9 cellular contexts compared by ENCODE assay signal in the genomic region with DNA sequence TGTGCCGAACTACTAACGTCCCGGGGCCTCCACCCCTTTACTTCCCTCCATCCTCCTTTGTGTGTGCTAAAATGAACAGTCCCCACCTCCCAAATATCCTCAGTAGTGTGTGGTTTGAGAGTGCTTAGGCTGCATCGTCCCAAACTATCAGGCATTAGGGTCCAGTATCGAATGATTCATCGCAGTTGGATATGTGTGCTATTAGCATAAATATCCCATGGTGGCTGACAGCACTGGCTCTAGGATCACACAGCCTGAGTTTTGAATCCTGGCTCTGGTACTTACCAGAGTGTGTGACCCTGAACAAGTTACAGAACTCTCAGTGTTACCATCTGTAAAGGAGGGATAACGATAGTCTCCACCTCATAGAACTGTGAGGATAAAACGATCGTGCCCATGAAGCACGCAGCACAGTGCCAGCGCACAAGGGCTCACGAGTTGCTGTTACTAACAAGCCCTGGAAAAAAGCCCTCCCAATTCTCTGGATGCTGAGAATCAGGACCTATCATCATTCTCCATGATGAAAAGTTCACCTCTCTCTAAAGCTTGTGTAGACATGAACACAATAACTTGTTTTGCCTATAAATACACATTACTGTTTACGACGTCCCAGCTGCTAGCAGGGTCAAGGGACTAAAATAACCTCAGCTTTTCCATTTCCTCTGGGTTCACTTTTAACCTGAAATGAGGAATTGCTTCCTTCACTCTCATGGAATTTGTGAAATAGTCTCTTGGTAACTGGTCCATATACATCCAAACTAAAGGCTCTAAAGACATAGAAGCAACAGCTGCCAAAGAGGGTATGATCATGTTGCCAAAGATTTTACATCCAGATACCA. TPM values are rescaled to one million over a fixed set of nuclear protein-coding genes. Genes with fewer than 3 reads are reported as not detected.
DNase-seq lines count a peak whose midpoint lies in the region; ATAC-seq and TF ChIP-seq lines count a peak whose summit lies in the region.
"Had no signal": no experiment of that assay in that cellular context is flagged by ENCODE, and none has a peak within 500 bp of the region (broad histone marks: within the 10 kb centered on the region; RNA-seq: fewer than 3 reads in every experiment).

No MANE protein-coding gene starts in this region.

- no peak for TF ChIP-seq POLR2A in Peyer's patch (IDR thresholded peaks at IDR 0.05)

- H3K4me1 ChIP-seq in Peyer's patch (peaks cover 0 to 51% (median 0%) of the 10 kb centered on the region in 4 donors), muscle layer of colon (ENCODE audit: insufficient read depth, low read length) (peaks cover 83% of the 10 kb centered on the region), tibial artery (peaks cover 5 to 74% (median 65%) of the 10 kb centered on the region in 4 donors)

- H3K36me3 Mint-ChIP-seq in endothelial cell (ENCODE audit: low read depth, unreplicated experiment), result peaks cover 39% of the 10 kb centered on the region

- intact Hi-C loops in tibial artery (cut with DNase I; ENCODE audit: low total_unique reads), result no loop called here

- no peaks in the 10 kb centered on the region for H3K27me3 ChIP-seq in Peyer's patch
- H3K27me3 ChIP-seq in muscle layer of colon (ENCODE audit: control insufficient read depth in 1 of 2, insufficient read depth in 2 of 2, low read length in 2 of 2), result no peaks in the 10 kb centered on the region
- no peaks in the 10 kb centered on the region for H3K27me3 ChIP-seq in tibial artery

- H3K9ac ChIP-seq in muscle layer of colon (ENCODE audit: low read length), result peak overlapping the region; percentile 51

- H3K9me3 ChIP-seq in Peyer's patch (no peaks in the 10 kb centered on the region), muscle layer of colon (ENCODE audit: low read length) (no peaks in the 10 kb centered on the region), tibial artery (no peaks in the 10 kb centered on the region)

- H3K27me3 Mint-ChIP-seq in endothelial cell (ENCODE audit: unreplicated experiment), result peaks cover 16% of the 10 kb centered on the region

- peak overlapping the region; percentile 80 for H3K27ac Mint-ChIP-seq in endothelial cell (ENCODE audit: unreplicated experiment)

- DNase-seq in Peyer's patch (no peak), endothelial cell (ENCODE audit: low spot score) (no peak), tibial artery (peak in 1 of 2 donors; percentile 67), GM13977 (ENCODE audit: low spot score) (no peak)
- DNase-seq in activated CD4-positive, alpha-beta T cell treated with anti-CD3 and anti-CD28 coated beads for 48 hours, result no peak
- DNase-seq in stimulated activated naive CD4-positive, alpha-beta T cell (lab: John Stamatoyannopoulos, UW), result no peak

- TF ChIP-seq CTCF in Peyer's patch (IDR thresholded peaks at IDR 0.05) (no peak), endothelial cell (IDR thresholded peaks at IDR 0.05; ENCODE audit: unreplicated experiment) (no peak), tibial artery (IDR thresholded peaks at IDR 0.05) (no peak), GM13977 (IDR thresholded peaks at IDR 0.05; ENCODE audit: extremely low read depth, insufficient read depth, missing control alignments) (no peak)

- H3K36me3 ChIP-seq in Peyer's patch (no peaks in the 10 kb centered on the region), muscle layer of colon (ENCODE audit: insufficient read depth, low read length) (no peaks in the 10 kb centered on the region), tibial artery (no peaks in the 10 kb centered on the region)

- no peak for ATAC-seq in GM18502 (IDR thresholded peaks at IDR 0.05; ENCODE audit: poor library complexity, unreplicated experiment)
- ATAC-seq: K562 had no signal

- H3K27ac ChIP-seq in Peyer's patch (peak overlapping the region; percentile 12 to 70 (median 40)), muscle layer of colon (ENCODE audit: low read depth, low read length) (peak overlapping the region; percentile 70), tibial artery (peak overlapping the region; percentile 70 to 72)

- in situ Hi-C loops in GM13977 (cut with MboI; ENCODE audit: low pct_unique_long_range_greater_than_20kb, low sequenced_read_pairs, unreplicated experiment), result no loop called here

- peaks cover 76% of the 10 kb centered on the region for H3K4me1 Mint-ChIP-seq in endothelial cell (ENCODE audit: unreplicated experiment)

- H3K4me3 ChIP-seq in Peyer's patch (no peak overlapping the region), muscle layer of colon (ENCODE audit: low read depth in 1 of 2, low read length in 2 of 2) (peak overlapping the region in 1 of 2 donors; percentile 22), tibial artery (no peak overlapping the region)
- H3K4me3 ChIP-seq: K562 had no signal

- H3K4me3 Mint-ChIP-seq in endothelial cell (ENCODE audit: unreplicated experiment), result peak overlapping the region; percentile 52

- no peaks in the 10 kb centered on the region for H3K9me3 Mint-ChIP-seq in endothelial cell (ENCODE audit: unreplicated experiment)

RNA-seq across cellular contexts. Expression of a gene that starts 51.0 kb away (rescaled TPM):
- total RNA-seq in Peyer's patch (10 to 100 TPM; 41.7 to 66.7 (median 59.4) TPM), endothelial cell (ENCODE audit: unreplicated experiment) (120 TPM)
